ENCODE assay signal across 30 cellular contexts in genomic region chr2:20653695-20654306, GRCh38. TPM values are rescaled to one million over a fixed set of nuclear protein-coding genes. Genes with fewer than 3 reads are reported as not detected.
A peak's percentile ranks its signal among the peaks of the same experiment; 100 is the strongest.
DNase-seq lines count a peak whose midpoint lies in the region; ATAC-seq and TF ChIP-seq lines count a peak whose summit lies in the region.
"Had no signal": no experiment of that assay in that cellular context is flagged by ENCODE, and none has a peak within 500 bp of the region (broad histone marks: within the 10 kb centered on the region; RNA-seq: fewer than 3 reads in every experiment).

No MANE protein-coding gene starts in this region.

- no peaks in the 10 kb centered on the region for H3K9me3 ChIP-seq in cardiac muscle cell (ENCODE audit: low read depth)
- H3K9me3 ChIP-seq in OCI-LY1 (ENCODE audit: low read length) = no peaks in the 10 kb centered on the region
- H3K9me3 ChIP-seq in endodermal cell (ENCODE audit: control insufficient read depth, low read length) = no peaks in the 10 kb centered on the region
- H3K9me3 ChIP-seq: heart right ventricle, ovary had no signal

- no peak overlapping the region for H3K27ac Mint-ChIP-seq in endodermal cell
- H3K27ac Mint-ChIP-seq: activated CD4-positive, alpha-beta memory T cell treated with anti-CD3 and anti-CD28 coated beads, Interleukin-2, amount 10 ng/mL, durations not matched to agents 7 days and 5 days; activated T-helper 1 cell treated with anti-CD3 and anti-CD28 coated beads, Interleukin-12 subunit alpha, Interleukin-12 subunit beta, Interleukin-2, Interleukin-4 antibody, amounts not matched to agents 30 ng/mL and 10 ng/mL and 1 ng/mL, durations not matched to agents 14 hours and 24 hours and 36 hours; natural killer cell treated with Interleukin-12 subunit alpha and Interleukin-12 subunit beta and Interleukin-15 and Interleukin-18, amount 100 ng/mL, for 72 hours; stimulated activated naive B cell treated with anti-CD40 and anti-IgM and Interleukin-4, amounts not matched to agents 10 μg/mL and 1 μg/mL and 100 μg/mL, for 72 hours had no signal

- H3K4me2 ChIP-seq in OCI-LY1 (ENCODE audit: low read length) = no peak overlapping the region

- no peaks in the 10 kb centered on the region for H4K20me1 ChIP-seq in OCI-LY1 (ENCODE audit: insufficient read depth, low read length)

- peaks cover 13% of the 10 kb centered on the region for H3K27me3 ChIP-seq in cardiac muscle cell
- 0 out of 2 replicates have a peak, but pooled peaks cover 3% of the 10 kb centered on the region for H3K27me3 ChIP-seq in OCI-LY1 (ENCODE audit: insufficient read depth, low read length)
- H3K27me3 ChIP-seq in endodermal cell (ENCODE audit: control insufficient read depth, insufficient read depth, low read length, poor library complexity, severe bottlenecking) = peaks cover 18% of the 10 kb centered on the region
- H3K27me3 ChIP-seq: ovary had no signal

- H3K27ac ChIP-seq in cardiac muscle cell (no peak overlapping the region), OCI-LY1 (ENCODE audit: low read depth, low read length, poor library complexity, severe bottlenecking) (no peak overlapping the region), endodermal cell (ENCODE audit: low read depth, low read length) (no peak overlapping the region)
- H3K27ac ChIP-seq: brain microvascular endothelial cell, heart right ventricle, ovary had no signal

- no peaks in the 10 kb centered on the region for H3K36me3 Mint-ChIP-seq in endodermal cell (ENCODE audit: low read depth)
- H3K36me3 Mint-ChIP-seq: CD4-positive, CD25-positive, alpha-beta regulatory T cell; natural killer cell treated with Interleukin-12 subunit alpha and Interleukin-12 subunit beta and Interleukin-15 and Interleukin-18, amount 100 ng/mL, for 72 hours had no signal

- no peak for DNase-seq in cardiac muscle cell (ENCODE audit: low read depth in 1 of 2, low spot score in 1 of 2)
- no peak for DNase-seq in left cardiac atrium
- DNase-seq in endodermal cell = no peak
- DNase-seq in activated effector memory CD4-positive, alpha-beta T cell treated with Interleukin-2 at 50 U/mL for 16 hours = no peak
- no peak for DNase-seq in omental fat pad (ENCODE audit: low spot score)
- no peak for DNase-seq in stimulated activated naive CD4-positive, alpha-beta T cell (lab: John Stamatoyannopoulos, UW)
- DNase-seq: activated CD4-positive, alpha-beta memory T cell treated with anti-CD3 and anti-CD28 coated beads, Interleukin-2, amount 10 ng/mL, durations not matched to agents 7 days and 5 days; activated CD8-positive, alpha-beta memory T cell treated with anti-CD3 and anti-CD28 coated beads, Interleukin-2, amount 50 U/mL, for 48 hours; activated naive CD4-positive, alpha-beta T cell treated with anti-CD3 and anti-CD28 coated beads, Interleukin-2, amount 50 U/mL, for 16 hours; amniotic stem cell; brain microvascular endothelial cell; Calu3; CD4-positive, CD25-positive, alpha-beta regulatory T cell; DMS79 treated with DMSO at 0.1 percent for 48 hours; heart right ventricle; IMR-90; NCI-H1092 treated with DMSO at 0.1 percent for 48 hours; NCI-H1694 treated with DMSO at 0.1 percent for 48 hours; NCI-H446; NCI-H774; stimulated activated naive B cell treated with anti-CD40 and anti-IgM and Interleukin-4, amounts not matched to agents 10 μg/mL and 1 μg/mL and 100 μg/mL, for 72 hours; T-helper 2 cell had no signal

- H3K9me2 ChIP-seq in OCI-LY1 (ENCODE audit: low read depth, low read length) = no peaks in the 10 kb centered on the region

- H3K4me1 ChIP-seq in cardiac muscle cell (ENCODE audit: low read depth) = no peaks in the 10 kb centered on the region
- peaks cover 17% of the 10 kb centered on the region for H3K4me1 ChIP-seq in OCI-LY1 (ENCODE audit: insufficient read depth, low read length, severe bottlenecking)
- H3K4me1 ChIP-seq in endodermal cell (ENCODE audit: control insufficient read depth, insufficient read depth, low read length) = no peaks in the 10 kb centered on the region

- no peak overlapping the region for H3K9ac ChIP-seq in OCI-LY1 (ENCODE audit: low read length)
- no peak overlapping the region for H3K9ac ChIP-seq in endodermal cell (ENCODE audit: extremely low read depth, low read length, poor library complexity, severe bottlenecking)

- H3K27me3 Mint-ChIP-seq in endodermal cell (ENCODE audit: insufficient read depth) = peaks cover 19% of the 10 kb centered on the region

- no peak for ATAC-seq in left cardiac atrium
- no peak for ATAC-seq in omental fat pad (ENCODE audit: low FRiP score)
- no peak for ATAC-seq in GM21447 (IDR thresholded peaks at IDR 0.05; ENCODE audit: unreplicated experiment)
- ATAC-seq: heart right ventricle; natural killer cell treated with Interleukin-12 subunit alpha and Interleukin-12 subunit beta and Interleukin-15 and Interleukin-18, amount 100 ng/mL, for 72 hours; SK-N-SH treated with all-trans-retinoic acid at 6 μM for 48 hours; stimulated activated naive B cell treated with anti-CD40 and anti-IgM and Interleukin-4, amounts not matched to agents 10 μg/mL and 1 μg/mL and 100 μg/mL, for 72 hours had no signal

- intact Hi-C loops in left cardiac atrium (cut with DNase I) = no loop called here

- no peaks in the 10 kb centered on the region for H3K79me2 ChIP-seq in OCI-LY1 (ENCODE audit: insufficient read depth, low read length)

- 84 to 89% methylated on average over 4 to 6 of the region's 6 CpGs for WGBS in endodermal cell (ENCODE audit: insufficient coverage in 1 of 2, insufficient read length in 1 of 2), 2 experiments

- no peaks in the 10 kb centered on the region for H3K9me3 Mint-ChIP-seq in endodermal cell
- H3K9me3 Mint-ChIP-seq: activated CD4-positive, alpha-beta memory T cell treated with anti-CD3 and anti-CD28 coated beads, Interleukin-2, amount 10 ng/mL, durations not matched to agents 7 days and 5 days; activated T-helper 1 cell treated with anti-CD3 and anti-CD28 coated beads, Interleukin-12 subunit alpha, Interleukin-12 subunit beta, Interleukin-2, Interleukin-4 antibody, amounts not matched to agents 30 ng/mL and 10 ng/mL and 1 ng/mL, durations not matched to agents 14 hours and 24 hours and 36 hours; CD4-positive, CD25-positive, alpha-beta regulatory T cell; natural killer cell treated with Interleukin-12 subunit alpha and Interleukin-12 subunit beta and Interleukin-15 and Interleukin-18, amount 100 ng/mL, for 72 hours; stimulated activated naive B cell treated with anti-CD40 and anti-IgM and Interleukin-4, amounts not matched to agents 10 μg/mL and 1 μg/mL and 100 μg/mL, for 72 hours had no signal

- no peak overlapping the region for H2AFZ ChIP-seq in OCI-LY1 (ENCODE audit: low read length)

- H3F3A ChIP-seq in OCI-LY1 (ENCODE audit: insufficient read depth, low read length) = no peaks in the 10 kb centered on the region

- H3K4me3 Mint-ChIP-seq in endodermal cell = no peak overlapping the region
- H3K4me3 Mint-ChIP-seq: activated CD4-positive, alpha-beta memory T cell treated with anti-CD3 and anti-CD28 coated beads, Interleukin-2, amount 10 ng/mL, durations not matched to agents 7 days and 5 days; activated T-helper 1 cell treated with anti-CD3 and anti-CD28 coated beads, Interleukin-12 subunit alpha, Interleukin-12 subunit beta, Interleukin-2, Interleukin-4 antibody, amounts not matched to agents 30 ng/mL and 10 ng/mL and 1 ng/mL, durations not matched to agents 14 hours and 24 hours and 36 hours; natural killer cell treated with Interleukin-12 subunit alpha and Interleukin-12 subunit beta and Interleukin-15 and Interleukin-18, amount 100 ng/mL, for 72 hours; stimulated activated naive B cell treated with anti-CD40 and anti-IgM and Interleukin-4, amounts not matched to agents 10 μg/mL and 1 μg/mL and 100 μg/mL, for 72 hours had no signal

- H3K4me3 ChIP-seq in cardiac muscle cell (no peak overlapping the region), OCI-LY1 (ENCODE audit: low read depth, low read length, poor library complexity, severe bottlenecking) (no peak overlapping the region), endodermal cell (ENCODE audit: low read length) (no peak overlapping the region)
- H3K4me3 ChIP-seq: heart right ventricle, lung, ovary had no signal

- TF ChIP-seq CTCF in cardiac muscle cell (IDR thresholded peaks at IDR 0.05; ENCODE audit: low read depth, low read length) (peak; percentile 9), OCI-LY1 (IDR thresholded peaks at IDR 0.05; ENCODE audit: low read length) (peak; percentile 46; the same call in 1 of the 2 replicates), endodermal cell (conservative IDR thresholded peaks at IDR 0.05) (peak; percentile 48), omental fat pad (IDR thresholded peaks at IDR 0.05) (no peak)

- H3K4me1 Mint-ChIP-seq in endodermal cell = peaks cover 4% of the 10 kb centered on the region

- no peaks in the 10 kb centered on the region for H3K36me3 ChIP-seq in cardiac muscle cell
- H3K36me3 ChIP-seq in OCI-LY1 (ENCODE audit: insufficient read depth, low read length) = no peaks in the 10 kb centered on the region
- H3K36me3 ChIP-seq in endodermal cell (ENCODE audit: control insufficient read depth, insufficient read depth, low read length) = no peaks in the 10 kb centered on the region
- H3K36me3 ChIP-seq: brain microvascular endothelial cell, heart right ventricle, ovary had no signal

RNA-seq across cellular contexts. Expression of gene HS1BP3, which starts 2.9 kb away (rescaled TPM):
- total RNA-seq in cardiac muscle cell (18.3 and 20.3 TPM in 2 replicates), left cardiac atrium (10 to 100 TPM; 19.8 to 21.4 TPM), endodermal cell (10 to 100 TPM; 23.0 to 26.2 TPM), omental fat pad (10 to 100 TPM; 17.7 to 30.3 (median 22.8) TPM)
- polyA plus RNA-seq in cardiac muscle cell = 12.0 and 13.5 TPM in 2 replicates
- 19.6 TPM for polyA plus RNA-seq in endodermal cell (2013, experiment 1 of 2)
- 16.8 TPM for polyA plus RNA-seq in endodermal cell (2013, experiment 2 of 2)

RNA-seq across cellular contexts. Expression of gene GDF7, which starts 13.1 kb away (rescaled TPM):
- total RNA-seq in cardiac muscle cell (0.14 and 0.15 TPM in 2 replicates), left cardiac atrium (1 to 10 TPM in 1 of 2 donors, under 1 TPM in 1; 0.32 to 4.8 TPM), endodermal cell (under 1 TPM; 0.07 to 0.09 TPM), omental fat pad (1 to 10 TPM in 1 of 4 donors, under 1 TPM in 3; 0.12 to 1.1 (median 0.25) TPM)
- polyA plus RNA-seq in cardiac muscle cell = 0.05 and 0.09 TPM in 2 replicates
- polyA plus RNA-seq in endodermal cell (2013, experiment 1 of 2) = 9.4 TPM
- 8.1 TPM for polyA plus RNA-seq in endodermal cell (2013, experiment 2 of 2)
- total RNA-seq: activated CD4-positive, alpha-beta memory T cell treated with anti-CD3 and anti-CD28 coated beads, Interleukin-2, amount 10 ng/mL, durations not matched to agents 7 days and 5 days; Calu3; RPMI7951 had no signal

Comparison
In these comparisons a context has a peak if more than half of its experiments do, and no peak if none do; other contexts are left out.
1. CTCF ChIP-seq: peak in cardiac muscle cell (single experiment), OCI-LY1 (single experiment) and endodermal cell (single experiment); none in omental fat pad (0 of 3).